Comparison of ENCODE assay signal across 8 cellular contexts in genomic region chr2:157874278-157874825, GRCh38. TPM values are rescaled to one million over a fixed set of nuclear protein-coding genes. Genes with fewer than 3 reads are reported as not detected.
DNase-seq lines count a peak whose midpoint lies in the region; ATAC-seq and TF ChIP-seq lines count a peak whose summit lies in the region.

No MANE protein-coding gene starts in this region.

- peaks cover 6% of the 10 kb centered on the region for H3K4me1 ChIP-seq in ectodermal cell (ENCODE audit: control insufficient read depth, insufficient read depth, low read length)

- H3K9me3 ChIP-seq in ectodermal cell (ENCODE audit: control insufficient read depth, low read length) = no peaks in the 10 kb centered on the region

- TF ChIP-seq CTCF in mesothelial cell of epicardium (IDR thresholded peaks at IDR 0.05; ENCODE audit: unreplicated experiment) = no peak

- H3K27me3 ChIP-seq in ectodermal cell (ENCODE audit: control insufficient read depth, insufficient read depth, low read length, poor library complexity, severe bottlenecking) = peaks cover 27% of the 10 kb centered on the region

- 89 to 94% methylated on average over 6 of the region's 6 CpGs for WGBS in ectodermal cell, 2 experiments

- no peaks in the 10 kb centered on the region for H3K36me3 Mint-ChIP-seq in stimulated activated naive CD8-positive, alpha-beta T cell treated with anti-CD3 and anti-CD28 coated beads, Interleukin-15, Interleukin-2, amounts not matched to agents 100 ng/mL and 50 ng/mL, for 24 hours (ENCODE audit: low read depth)
- no peaks in the 10 kb centered on the region for H3K36me3 Mint-ChIP-seq in mesothelial cell of epicardium

- H3K36me3 ChIP-seq in ectodermal cell (ENCODE audit: control insufficient read depth, insufficient read depth, low read length) = no peaks in the 10 kb centered on the region

- H3K27ac Mint-ChIP-seq in stimulated activated naive CD8-positive, alpha-beta T cell treated with anti-CD3 and anti-CD28 coated beads, Interleukin-15, Interleukin-2, amounts not matched to agents 100 ng/mL and 50 ng/mL, for 24 hours = peak overlapping the region; percentile 88
- H3K27ac Mint-ChIP-seq in mesothelial cell of epicardium = peak overlapping the region; percentile 97

- no peaks in the 10 kb centered on the region for H3K27me3 Mint-ChIP-seq in stimulated activated naive CD8-positive, alpha-beta T cell treated with anti-CD3 and anti-CD28 coated beads, Interleukin-15, Interleukin-2, amounts not matched to agents 100 ng/mL and 50 ng/mL, for 24 hours
- H3K27me3 Mint-ChIP-seq in mesothelial cell of epicardium (ENCODE audit: low read depth) = no peaks in the 10 kb centered on the region

- H3K4me3 Mint-ChIP-seq in stimulated activated naive CD8-positive, alpha-beta T cell treated with anti-CD3 and anti-CD28 coated beads, Interleukin-15, Interleukin-2, amounts not matched to agents 100 ng/mL and 50 ng/mL, for 24 hours = peak overlapping the region; percentile 88
- peak overlapping the region; percentile 97 for H3K4me3 Mint-ChIP-seq in mesothelial cell of epicardium

- ATAC-seq in stimulated activated naive CD8-positive, alpha-beta T cell treated with anti-CD3 and anti-CD28 coated beads, Interleukin-15, Interleukin-2, amounts not matched to agents 100 U/mL and 50 U/mL, for 24 hours = no peak
- ATAC-seq in HG02623 (IDR thresholded peaks at IDR 0.05; ENCODE audit: unreplicated experiment) (no peak), GM19452 (IDR thresholded peaks at IDR 0.05; ENCODE audit: unreplicated experiment) (no peak)

- peaks cover 50% of the 10 kb centered on the region for H3K4me1 Mint-ChIP-seq in stimulated activated naive CD8-positive, alpha-beta T cell treated with anti-CD3 and anti-CD28 coated beads, Interleukin-15, Interleukin-2, amounts not matched to agents 100 ng/mL and 50 ng/mL, for 24 hours (ENCODE audit: low read depth)
- peaks cover 27% of the 10 kb centered on the region for H3K4me1 Mint-ChIP-seq in mesothelial cell of epicardium

- H3K27ac ChIP-seq in ectodermal cell (ENCODE audit: insufficient read depth, low read depth, low read length, poor library complexity, severe bottlenecking) = no peak overlapping the region

- H3K9me3 Mint-ChIP-seq in stimulated activated naive CD8-positive, alpha-beta T cell treated with anti-CD3 and anti-CD28 coated beads, Interleukin-15, Interleukin-2, amounts not matched to agents 100 ng/mL and 50 ng/mL, for 24 hours = no peaks in the 10 kb centered on the region
- no peaks in the 10 kb centered on the region for H3K9me3 Mint-ChIP-seq in mesothelial cell of epicardium

- DNase-seq in stimulated activated naive CD8-positive, alpha-beta T cell treated with anti-CD3 and anti-CD28 coated beads, Interleukin-15, Interleukin-2, amounts not matched to agents 100 U/mL and 50 U/mL, for 24 hours = no peak
- DNase-seq in mesothelial cell of epicardium (ENCODE audit: low spot score in 2 of 2, unreplicated experiment in 2 of 2) = no peak
- DNase-seq in stimulated activated CD4-positive, alpha-beta T cell treated with anti-CD3 and anti-CD28 coated beads, Interleukin-2, amount 100 ng/mL, for 24 hours = no peak
- no peak for DNase-seq in mesenteric fat pad (ENCODE audit: low spot score)

- H3K4me3 ChIP-seq in ectodermal cell (ENCODE audit: insufficient read depth, low read depth, low read length) = peak overlapping the region; percentile 74

RNA-seq across cellular contexts. Expression of gene ACVR1, which starts 1.8 kb away (rescaled TPM):
- 20.3 TPM for polyA plus RNA-seq in ectodermal cell (2013, experiment 1 of 4)
- 24.5 TPM for polyA plus RNA-seq in ectodermal cell (2013, experiment 2 of 4)
- polyA plus RNA-seq in ectodermal cell (2013, experiment 3 of 4) = 17.3 TPM
- polyA plus RNA-seq in ectodermal cell (2013, experiment 4 of 4) = 19.2 TPM
- total RNA-seq in mesothelial cell of epicardium (24.7 to 27.5 TPM (median 27.0 TPM) in 3 replicates), mesenteric fat pad (37.7 TPM)
